In the genomic region with DNA sequence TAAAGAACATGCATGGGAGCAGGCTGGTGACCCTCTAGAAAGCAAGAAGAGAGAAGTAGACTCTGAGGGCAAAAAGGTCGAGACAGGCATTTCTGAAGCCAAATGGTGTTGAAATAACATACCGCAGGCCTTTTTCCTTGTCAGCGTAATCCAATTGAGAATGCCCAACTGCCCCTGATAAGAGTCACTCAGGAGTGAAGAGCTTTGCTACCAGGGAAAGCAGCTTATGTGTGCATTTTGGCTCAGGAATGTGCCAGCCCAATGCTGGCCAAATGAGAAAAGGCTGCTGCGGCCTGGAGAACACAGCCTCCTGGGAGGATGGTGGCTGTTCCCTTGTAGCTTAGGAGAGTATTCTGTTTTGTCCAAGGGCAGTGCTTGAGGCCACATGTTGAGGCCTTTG, we compare ENCODE assay signal across 14 cellular contexts.
DNase-seq lines count a peak whose midpoint lies in the region; ATAC-seq and TF ChIP-seq lines count a peak whose summit lies in the region.
"Had no signal": no experiment of that assay in that cellular context is flagged by ENCODE, and none has a peak within 500 bp of the region (broad histone marks: within the 10 kb centered on the region; RNA-seq: fewer than 3 reads in every experiment).

No MANE protein-coding gene starts in this region.

- no peaks in the 10 kb centered on the region for H3K27me3 ChIP-seq in gastrocnemius medialis

- H3K36me3 Mint-ChIP-seq in activated CD4-positive, alpha-beta memory T cell treated with anti-CD3 and anti-CD28 coated beads for 36 hours = peaks cover 8% of the 10 kb centered on the region
- peaks cover 11% of the 10 kb centered on the region for H3K36me3 Mint-ChIP-seq in activated naive CD8-positive, alpha-beta T cell treated with anti-CD3 and anti-CD28 coated beads, Interleukin-2, amount 50 U/mL, for 24 hours (ENCODE audit: low read depth)

- POLR2A ChIA-PET in activated CD4-positive, alpha-beta memory T cell treated with anti-CD3 and anti-CD28 coated beads for 36 hours (lab: Charles Lee) = no interaction called here

- no peak for TF ChIP-seq POLR2A in gastrocnemius medialis (IDR thresholded peaks at IDR 0.05)

- peak overlapping the region; percentile 81 to 92 (median 84) for H3K27ac ChIP-seq in gastrocnemius medialis
- H3K27ac ChIP-seq: C4-2B had no signal

- no peaks in the 10 kb centered on the region for H3K9me3 ChIP-seq in gastrocnemius medialis

- DNase-seq in NCI-H82 (lab: John Stamatoyannopoulos, UW) = peak; percentile 73
- DNase-seq in choroid plexus epithelial cell (ENCODE audit: low read depth) = peak; percentile 70
- peak; percentile 44 for DNase-seq in left kidney (ENCODE audit: low read depth, low spot score)
- DNase-seq in gastrocnemius medialis = peak; percentile 13 to 52
- no peak for DNase-seq in NCI-H2107 treated with DMSO at 0.1 percent for 48 hours (lab: John Stamatoyannopoulos, UW; ENCODE audit: unreplicated experiment)
- no peak for DNase-seq in activated CD4-positive, alpha-beta memory T cell treated with anti-CD3 and anti-CD28 coated beads for 36 hours
- DNase-seq in activated naive CD8-positive, alpha-beta T cell treated with anti-CD3 and anti-CD28 coated beads, Interleukin-2, amount 50 U/mL, for 24 hours = no peak
- DNase-seq: activated CD4-positive, CD25-positive, alpha-beta regulatory T cell treated with anti-CD3 and anti-CD28 coated beads, Interleukin-2, amount 50 U/mL, for 72 hours; amygdala; GOT3; NCI-H1930; stimulated activated naive CD4-positive, alpha-beta T cell treated with Interleukin-2 at 50 U/mL for 16 hours had no signal

- peaks cover 24% of the 10 kb centered on the region for H3K4me1 Mint-ChIP-seq in activated CD4-positive, alpha-beta memory T cell treated with anti-CD3 and anti-CD28 coated beads for 36 hours (ENCODE audit: low read depth)
- H3K4me1 Mint-ChIP-seq in activated naive CD8-positive, alpha-beta T cell treated with anti-CD3 and anti-CD28 coated beads, Interleukin-2, amount 50 U/mL, for 24 hours = peaks cover 20% of the 10 kb centered on the region

- in situ Hi-C loops in gastrocnemius medialis (cut with MboI; ENCODE audit: low sequenced_read_pairs in 4 of 4) = no loop called here

- no peak overlapping the region for H3K27ac Mint-ChIP-seq in activated CD4-positive, alpha-beta memory T cell treated with anti-CD3 and anti-CD28 coated beads for 36 hours
- H3K27ac Mint-ChIP-seq in activated naive CD8-positive, alpha-beta T cell treated with anti-CD3 and anti-CD28 coated beads, Interleukin-2, amount 50 U/mL, for 24 hours = no peak overlapping the region

- no peak overlapping the region for H3K4me3 Mint-ChIP-seq in activated CD4-positive, alpha-beta memory T cell treated with anti-CD3 and anti-CD28 coated beads for 36 hours
- H3K4me3 Mint-ChIP-seq in activated naive CD8-positive, alpha-beta T cell treated with anti-CD3 and anti-CD28 coated beads, Interleukin-2, amount 50 U/mL, for 24 hours = no peak overlapping the region

- no peak for TF ChIP-seq CTCF in choroid plexus epithelial cell (conservative IDR thresholded peaks at IDR 0.05; ENCODE audit: low read depth, low read length)
- TF ChIP-seq CTCF in gastrocnemius medialis (IDR thresholded peaks at IDR 0.05 in 4 of 5, conservative IDR thresholded peaks at IDR 0.05 in 1 of 5) = no peak

- ATAC-seq in gastrocnemius medialis (peak; percentile 46 to 73), HG03159 (IDR thresholded peaks at IDR 0.05; ENCODE audit: unreplicated experiment) (no peak)
- ATAC-seq in activated naive CD8-positive, alpha-beta T cell treated with anti-CD3 and anti-CD28 coated beads, Interleukin-2, amount 50 U/mL, for 24 hours = no peak

- no peaks in the 10 kb centered on the region for H3K27me3 Mint-ChIP-seq in activated CD4-positive, alpha-beta memory T cell treated with anti-CD3 and anti-CD28 coated beads for 36 hours
- H3K27me3 Mint-ChIP-seq in activated naive CD8-positive, alpha-beta T cell treated with anti-CD3 and anti-CD28 coated beads, Interleukin-2, amount 50 U/mL, for 24 hours = no peaks in the 10 kb centered on the region

- CTCF ChIA-PET in activated CD4-positive, alpha-beta memory T cell treated with anti-CD3 and anti-CD28 coated beads for 36 hours (lab: Charles Lee) = interaction anchor here (1.8 to 2.2 kb wide), 3 partner anchors 13 to 102 kb away, joined by 4 to 11 read pairs (median 9); no protein-coding TSS in a partner anchor

- H3K9me3 Mint-ChIP-seq in activated CD4-positive, alpha-beta memory T cell treated with anti-CD3 and anti-CD28 coated beads for 36 hours = no peaks in the 10 kb centered on the region
- H3K9me3 Mint-ChIP-seq in activated naive CD8-positive, alpha-beta T cell treated with anti-CD3 and anti-CD28 coated beads, Interleukin-2, amount 50 U/mL, for 24 hours = no peaks in the 10 kb centered on the region

- H3K36me3 ChIP-seq in gastrocnemius medialis = no peaks in the 10 kb centered on the region

- H3K4me1 ChIP-seq in gastrocnemius medialis = peaks cover 28 to 32% of the 10 kb centered on the region in 2 donors

- H3K4me3 ChIP-seq in choroid plexus epithelial cell (ENCODE audit: low read depth, low read length) = no peak overlapping the region
- no peak overlapping the region for H3K4me3 ChIP-seq in gastrocnemius medialis

- intact Hi-C loops in gastrocnemius medialis (cut with DNase I; ENCODE audit: low total_unique reads) = no loop called here
- intact Hi-C loops in activated CD4-positive, alpha-beta memory T cell treated with anti-CD3 and anti-CD28 coated beads for 36 hours (cut with micrococcal nuclease) = no loop called here

Comparison
In these comparisons a context has a peak if more than half of its experiments do, and no peak if none do; other contexts are left out.
1. DNase-seq: peak in NCI-H82 (single experiment), choroid plexus epithelial cell (single experiment), left kidney (single experiment) and gastrocnemius medialis (2 of 2); none in NCI-H2107 treated with DMSO at 0.1 percent for 48 hours (single experiment), activated CD4-positive, alpha-beta memory T cell treated with anti-CD3 and anti-CD28 coated beads for 36 hours (single experiment) and activated naive CD8-positive, alpha-beta T cell treated with anti-CD3 and anti-CD28 coated beads, Interleukin-2, amount 50 U/mL, for 24 hours (single experiment).
2. ATAC-seq: peak in gastrocnemius medialis (2 of 2); none in activated naive CD8-positive, alpha-beta T cell treated with anti-CD3 and anti-CD28 coated beads, Interleukin-2, amount 50 U/mL, for 24 hours (single experiment) and HG03159 (single experiment).